1 cellular context compared by ENCODE assay signal in genomic region chr15:101448336-101448735, GRCh38.
TF ChIP-seq lines count a peak whose summit lies in the region.

No MANE protein-coding gene starts in this region.

TF ChIP-seq in HepG2, 621 proteins besides CTCF, POLR2A, EP300 and RAD21 (continued from another document):
- TF ChIP-seq, protein P1, sequence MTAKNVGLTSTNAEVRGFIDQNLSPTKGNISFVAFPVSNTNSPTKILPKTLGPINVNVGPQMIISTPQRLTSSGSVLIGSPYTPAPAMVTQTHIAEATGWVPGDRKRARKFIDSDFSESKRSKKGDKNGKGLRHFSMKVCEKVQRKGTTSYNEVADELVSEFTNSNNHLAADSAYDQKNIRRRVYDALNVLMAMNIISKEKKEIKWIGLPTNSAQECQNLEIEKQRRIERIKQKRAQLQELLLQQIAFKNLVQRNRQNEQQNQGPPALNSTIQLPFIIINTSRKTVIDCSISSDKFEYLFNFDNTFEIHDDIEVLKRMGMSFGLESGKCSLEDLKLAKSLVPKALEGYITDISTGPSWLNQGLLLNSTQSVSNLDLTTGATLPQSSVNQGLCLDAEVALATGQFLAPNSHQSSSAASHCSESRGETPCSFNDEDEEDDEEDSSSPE (CRISPR knock-in tag; IDR thresholded peaks at IDR 0.05): no peak
- TF ChIP-seq ZSCAN12 (CRISPR knock-in tag; IDR thresholded peaks at IDR 0.05): no peak
- TF ChIP-seq TMF1 (CRISPR knock-in tag; IDR thresholded peaks at IDR 0.05; ENCODE audit: low read depth): no peak
- TF ChIP-seq ZNF263 (CRISPR knock-in tag; IDR thresholded peaks at IDR 0.05): no peak
- no peak for TF ChIP-seq KLF6 (CRISPR knock-in tag; IDR thresholded peaks at IDR 0.05)
- TF ChIP-seq ZNF850 (CRISPR knock-in tag; conservative IDR thresholded peaks at IDR 0.05): no peak
- TF ChIP-seq RFXANK (CRISPR knock-in tag; IDR thresholded peaks at IDR 0.05): no peak
- no peak for TF ChIP-seq PLRG1 (conservative IDR thresholded peaks at IDR 0.05)
- TF ChIP-seq ZNF34 (CRISPR knock-in tag; IDR thresholded peaks at IDR 0.05; ENCODE audit: borderline replicate concordance): no peak
- TF ChIP-seq ZNF431 (CRISPR knock-in tag; IDR thresholded peaks at IDR 0.05; ENCODE audit: borderline replicate concordance, low read depth): no peak
- TF ChIP-seq, protein P2, sequence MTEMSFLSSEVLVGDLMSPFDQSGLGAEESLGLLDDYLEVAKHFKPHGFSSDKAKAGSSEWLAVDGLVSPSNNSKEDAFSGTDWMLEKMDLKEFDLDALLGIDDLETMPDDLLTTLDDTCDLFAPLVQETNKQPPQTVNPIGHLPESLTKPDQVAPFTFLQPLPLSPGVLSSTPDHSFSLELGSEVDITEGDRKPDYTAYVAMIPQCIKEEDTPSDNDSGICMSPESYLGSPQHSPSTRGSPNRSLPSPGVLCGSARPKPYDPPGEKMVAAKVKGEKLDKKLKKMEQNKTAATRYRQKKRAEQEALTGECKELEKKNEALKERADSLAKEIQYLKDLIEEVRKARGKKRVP (CRISPR knock-in tag; IDR thresholded peaks at IDR 0.05): no peak
- no peak for TF ChIP-seq MAFK (conservative IDR thresholded peaks at IDR 0.05 in 1 of 2, IDR thresholded peaks at IDR 0.05 in 1 of 2; ENCODE audit: low read length in 2 of 2)
